ENCODE assay signal across 25 cellular contexts in genomic region chr1:29784276-29785136, GRCh38.
DNase-seq lines count a peak whose midpoint lies in the region; ATAC-seq and TF ChIP-seq lines count a peak whose summit lies in the region.
"Had no signal": no experiment of that assay in that cellular context is flagged by ENCODE, and none has a peak within 500 bp of the region (broad histone marks: within the 10 kb centered on the region; RNA-seq: fewer than 3 reads in every experiment).

No MANE protein-coding gene starts in this region.

- no peak for TF ChIP-seq EP300 in SK-N-SH (IDR thresholded peaks at IDR 0.05; ENCODE audit: borderline replicate concordance in 1 of 2, low read depth in 1 of 2, low read length in 1 of 2)

- H3K9me2 ChIP-seq in SK-N-SH (no peaks in the 10 kb centered on the region), OCI-LY7 (ENCODE audit: insufficient read depth, low read length) (no peaks in the 10 kb centered on the region)

- no peak overlapping the region for H3K4me2 ChIP-seq in SK-N-SH
- H3K4me2 ChIP-seq in OCI-LY7 (ENCODE audit: low read length) = no peak overlapping the region
- H3K4me2 ChIP-seq: PC-9 had no signal

- no peaks in the 10 kb centered on the region for H3K79me2 ChIP-seq in SK-N-SH (ENCODE audit: insufficient read depth)
- H3K79me2 ChIP-seq in OCI-LY7 (ENCODE audit: insufficient read depth, low read depth, low read length) = no peaks in the 10 kb centered on the region

- H3K4me3 ChIP-seq in SK-N-SH (ENCODE audit: low read depth in 2 of 2, low read length in 1 of 2) (no peak overlapping the region), right atrium auricular region (no peak overlapping the region), lung (no peak overlapping the region), spleen (no peak overlapping the region), OCI-LY7 (ENCODE audit: low read depth, low read length, poor library complexity, severe bottlenecking) (no peak overlapping the region)
- H3K4me3 ChIP-seq: HAP-1, MG63, PC-9 had no signal

- POLR2A ChIA-PET in SK-N-SH (lab: Yijun Ruan, JAX) = no interaction called here
- POLR2A ChIA-PET in OCI-LY7 (lab: Charles Lee) = no interaction called here

- no peaks in the 10 kb centered on the region for H4K20me1 ChIP-seq in SK-N-SH (ENCODE audit: insufficient read depth)
- H4K20me1 ChIP-seq in OCI-LY7 (ENCODE audit: insufficient read depth, low read length) = no peaks in the 10 kb centered on the region

- H3K4me1 ChIP-seq in SK-N-SH (ENCODE audit: control insufficient read depth in 1 of 2, insufficient read depth in 2 of 2, low read depth in 1 of 2, low read length in 1 of 2) = peaks cover 0 to 25% of the 10 kb centered on the region in 2 experiments; a peak in 1 of 4 replicates
- no peaks in the 10 kb centered on the region for H3K4me1 ChIP-seq in right atrium auricular region
- H3K4me1 ChIP-seq in lung (ENCODE audit: control insufficient read depth in 2 of 2, insufficient read depth in 2 of 2, low read length in 2 of 2) = no peaks in the 10 kb centered on the region
- no peaks in the 10 kb centered on the region for H3K4me1 ChIP-seq in spleen
- no peaks in the 10 kb centered on the region for H3K4me1 ChIP-seq in OCI-LY7 (ENCODE audit: insufficient read depth, low read length, poor library complexity, severe bottlenecking)
- H3K4me1 ChIP-seq: HAP-1 had no signal

- H3K9ac ChIP-seq in SK-N-SH = no peak overlapping the region

- no peak for TF ChIP-seq CTCF in SK-N-SH (IDR thresholded peaks at IDR 0.05)
- no peak for TF ChIP-seq CTCF in right atrium auricular region (IDR thresholded peaks at IDR 0.05)
- no peak for TF ChIP-seq CTCF in lung (IDR thresholded peaks at IDR 0.05; ENCODE audit: control extremely low read depth, extremely low read depth)
- TF ChIP-seq CTCF in spleen (IDR thresholded peaks at IDR 0.05 in 8 of 11, conservative IDR thresholded peaks at IDR 0.05 in 3 of 11) = no peak
- TF ChIP-seq CTCF in OCI-LY7 (conservative IDR thresholded peaks at IDR 0.05; ENCODE audit: low read length) = no peak

- no peak for TF ChIP-seq POLR2A in spleen (IDR thresholded peaks at IDR 0.05)

- no peak overlapping the region for H3K27ac ChIP-seq in SK-N-SH (ENCODE audit: low read depth in 2 of 2, low read length in 1 of 2)
- no peak overlapping the region for H3K27ac ChIP-seq in right atrium auricular region
- H3K27ac ChIP-seq in lung (ENCODE audit: low read depth in 1 of 2, low read length in 1 of 2) = no peak overlapping the region
- H3K27ac ChIP-seq in spleen = no peak overlapping the region
- H3K27ac ChIP-seq in OCI-LY7 (ENCODE audit: low read depth, low read length, poor library complexity, severe bottlenecking) = no peak overlapping the region
- H3K27ac ChIP-seq: 22Rv1, PC-9 had no signal

- no peaks in the 10 kb centered on the region for H3K36me3 ChIP-seq in SK-N-SH (replicated peaks in 1 of 2; ENCODE audit: control insufficient read depth in 1 of 2, insufficient read depth in 2 of 2, low read length in 1 of 2)
- no peaks in the 10 kb centered on the region for H3K36me3 ChIP-seq in right atrium auricular region
- no peaks in the 10 kb centered on the region for H3K36me3 ChIP-seq in lung (ENCODE audit: control insufficient read depth in 2 of 2, insufficient read depth in 2 of 2, low read length in 2 of 2)
- no peaks in the 10 kb centered on the region for H3K36me3 ChIP-seq in spleen
- no peaks in the 10 kb centered on the region for H3K36me3 ChIP-seq in OCI-LY7 (ENCODE audit: insufficient read depth, low read length)
- H3K36me3 ChIP-seq: HAP-1, MG63 had no signal

- CTCF ChIA-PET in SK-N-SH (lab: Yijun Ruan, JAX) (interaction anchor here (0.8 to 3.0 kb wide), 5 partner anchors 8 to 326 kb away, joined by 3 to 17 read pairs (median 3); no protein-coding TSS in a partner anchor), OCI-LY7 (lab: Charles Lee; ENCODE audit: unreplicated experiment) (no interaction called here)

- H3K27me3 ChIP-seq in SK-N-SH (ENCODE audit: insufficient read depth) = no peaks in the 10 kb centered on the region
- no peaks in the 10 kb centered on the region for H3K27me3 ChIP-seq in right atrium auricular region
- no peaks in the 10 kb centered on the region for H3K27me3 ChIP-seq in lung (ENCODE audit: control insufficient read depth, insufficient read depth)
- H3K27me3 ChIP-seq in spleen (replicated peaks in 1 of 7) = peaks cover 0 to 53% (median 0%) of the 10 kb centered on the region in 7 donors

- H3K9me3 ChIP-seq in SK-N-SH (no peaks in the 10 kb centered on the region), right atrium auricular region (no peaks in the 10 kb centered on the region), lung (ENCODE audit: control insufficient read depth in 2 of 2, insufficient read depth in 1 of 2, low read length in 1 of 2) (no peaks in the 10 kb centered on the region), spleen (no peaks in the 10 kb centered on the region), OCI-LY7 (ENCODE audit: low read length) (no peaks in the 10 kb centered on the region)
- H3K9me3 ChIP-seq: HAP-1, MG63 had no signal

- DNase-seq in SK-N-SH (peak; percentile 10), right atrium auricular region (ENCODE audit: low spot score) (peak; percentile 40), left ventricle myocardium superior (no peak), lung (ENCODE audit: low spot score) (peak; percentile 24), spleen (peak; percentile 38), T-helper 2 cell (no peak), OCI-LY7 (ENCODE audit: low spot score) (no peak)
- DNase-seq: CD8-positive, alpha-beta memory T cell; DMS79 treated with DMSO at 0.1 percent for 48 hours; GF-D8; GOT3; KBM-7; MG63; NCI-H1105 treated with DMSO at 0.1 percent for 48 hours; NCI-H146; NCI-H2029; NCI-H446; NCI-H526; NCI-H82; NK-92 treated with Interleukin-12 subunit alpha and Interleukin-12 subunit beta, amount 100 ng/mL, for 24 hours; PC-9 had no signal

- H2AFZ ChIP-seq in SK-N-SH (ENCODE audit: low read depth) (no peak overlapping the region), OCI-LY7 (ENCODE audit: low read length) (no peak overlapping the region)
- H2AFZ ChIP-seq: PC-9 had no signal

- ATAC-seq in SK-N-SH treated with all-trans-retinoic acid at 6 μM for 48 hours (no peak), left ventricle myocardium superior (no peak), lung (ENCODE audit: insufficient read depth, low FRiP score) (no peak)
- ATAC-seq: Right ventricle myocardium inferior had no signal

- BruUV-seq in OCI-LY7 (replicated peaks; lab: Mats Ljungman, UMichigan) = no TSS peak

- no peaks in the 10 kb centered on the region for H3F3A ChIP-seq in SK-N-SH (replicated peaks; ENCODE audit: insufficient read depth)

- 55% methylated on average over 9 of the region's 10 CpGs for WGBS in SK-N-SH (ENCODE audit: low lambda C conversion rate)
- WGBS in lung, 2 donors = 66 to 71% methylated on average over 10 of the region's 10 CpGs
- WGBS in spleen, 5 donors = 60 to 68% (median 64%) methylated on average over 10 of the region's 10 CpGs

- intact Hi-C loops in left ventricle myocardium superior (cut with micrococcal nuclease) = no loop called here
- intact Hi-C loops in spleen (cut with DNase I; ENCODE audit: low total_unique reads) = no loop called here
- intact Hi-C loops in OCI-LY7 (cut with micrococcal nuclease; ENCODE audit: unreplicated experiment) = no loop called here

- no peak for TF ChIP-seq RAD21 in SK-N-SH (IDR thresholded peaks at IDR 0.05; ENCODE audit: low read length)

TF ChIP-seq in SK-N-SH, 30 proteins besides CTCF, POLR2A, EP300 and RAD21 (continues in another document):
- TF ChIP-seq MAX (IDR thresholded peaks at IDR 0.05; ENCODE audit: low read depth) (no peak), SIN3A (IDR thresholded peaks at IDR 0.05; ENCODE audit: borderline replicate concordance, low read depth, low read length) (no peak), POLR2AphosphoS5 (IDR thresholded peaks at IDR 0.05; ENCODE audit: low read depth, low read length) (no peak), JUND (IDR thresholded peaks at IDR 0.05) (no peak), SMC3 (IDR thresholded peaks at IDR 0.05; ENCODE audit: low read depth, low read length) (no peak), RXRA (IDR thresholded peaks at IDR 0.05; ENCODE audit: borderline replicate concordance, low read depth) (no peak)

TF ChIP-seq in SK-N-SH treated with all-trans-retinoic acid at 6 μM for 48 hours, 23 proteins besides CTCF, POLR2A, EP300 and RAD21:
- TF ChIP-seq PPARA (CRISPR knock-in tag; IDR thresholded peaks at IDR 0.05; ENCODE audit: borderline replicate concordance) (no peak), BACH2 (CRISPR knock-in tag; IDR thresholded peaks at IDR 0.05; ENCODE audit: borderline replicate concordance) (no peak), ZNF8 (CRISPR knock-in tag; IDR thresholded peaks at IDR 0.05) (no peak)

Comparison
In these comparisons a context has a peak if more than half of its experiments do, and no peak if none do; other contexts are left out.
1. DNase-seq: peak in SK-N-SH (single experiment), right atrium auricular region (single experiment), lung (single experiment) and spleen (single experiment); none in left ventricle myocardium superior (single experiment), T-helper 2 cell (0 of 5) and OCI-LY7 (single experiment).